In genomic region chr7:144842377-144842851, GRCh38 we compare ENCODE assay signal across 8 cellular contexts. TPM values are rescaled to one million over a fixed set of nuclear protein-coding genes. Genes with fewer than 3 reads are reported as not detected.
A peak's percentile ranks its signal among the peaks of the same experiment; 100 is the strongest.
DNase-seq lines count a peak whose midpoint lies in the region; ATAC-seq, FAIRE-seq and TF ChIP-seq lines count a peak whose summit lies in the region.

No MANE protein-coding gene starts in this region.

- peak; percentile 88 for FAIRE-seq in H54 (lab: Jason Lieb, UNC)

- peak overlapping the region; percentile 11; the same call in 1 of the 2 replicates for H2AFZ ChIP-seq in MM.1S (ENCODE audit: low read length)

- no peaks in the 10 kb centered on the region for H3K79me2 ChIP-seq in MM.1S (ENCODE audit: low read length)

- in situ Hi-C loops in ACHN (cut with HindIII; ENCODE audit: low pct_ligation_motif_present, low pct_unique_long_range_greater_than_20kb, low sequenced_read_pairs), result no loop called here

- H3K9me3 ChIP-seq in MM.1S (replicated peaks; ENCODE audit: insufficient read depth, low read length), result no peaks in the 10 kb centered on the region

- no peaks in the 10 kb centered on the region for H3K9me2 ChIP-seq in MM.1S (replicated peaks; ENCODE audit: insufficient read depth, low read length)

- H3K27ac ChIP-seq in MM.1S (ENCODE audit: low read length) (no peak overlapping the region), caudate nucleus (ENCODE audit: low read depth, low read length) (peak overlapping the region; percentile 44)

- H3K9ac ChIP-seq in MM.1S (ENCODE audit: low read length), result no peak overlapping the region

- H3K4me2 ChIP-seq in MM.1S (ENCODE audit: low read depth, low read length), result peak overlapping the region; percentile 1; the same call in 1 of the 2 replicates

- no peak for TF ChIP-seq CTCF in MM.1S (IDR thresholded peaks at IDR 0.05; ENCODE audit: low read length)

- DNase-seq in H54 (ENCODE audit: insufficient read length, low spot score), result no peak
- peak; percentile 27 for DNase-seq in MM.1S
- peak in 2 of 61 donors; percentile 1 to 13 for DNase-seq in caudate nucleus (lab: John Stamatoyannopoulos, UW)
- peak; percentile 55 for DNase-seq in mucosa of gallbladder (ENCODE audit: low spot score)
- no peak for DNase-seq in erythroblast (lab: John Stamatoyannopoulos, UW)
- no peak for DNase-seq in AG08395 (ENCODE audit: low spot score)
- DNase-seq in ACHN, result no peak

- no peak for TF ChIP-seq POLR2A in H54 (IDR thresholded peaks at IDR 0.05; ENCODE audit: low read depth, low read length)
- TF ChIP-seq POLR2A in erythroblast (IDR thresholded peaks at IDR 0.05; ENCODE audit: low read length), result no peak

- H4K20me1 ChIP-seq in MM.1S (ENCODE audit: insufficient read depth, low read length), result no peaks in the 10 kb centered on the region

- H3F3A ChIP-seq in MM.1S (ENCODE audit: insufficient read depth, low read length), result no peaks in the 10 kb centered on the region

- no peaks in the 10 kb centered on the region for H3K27me3 ChIP-seq in MM.1S (replicated peaks; ENCODE audit: insufficient read depth, low read length)

- H3K4me1 ChIP-seq in MM.1S (ENCODE audit: low read length), result no peaks in the 10 kb centered on the region

- H3K4me3 ChIP-seq in MM.1S (ENCODE audit: low read length), result no peak overlapping the region

- ATAC-seq in GM18519 (IDR thresholded peaks at IDR 0.05; ENCODE audit: low FRiP score, unreplicated experiment), result peak; percentile 69

- no peaks in the 10 kb centered on the region for H3K36me3 ChIP-seq in MM.1S (replicated peaks; ENCODE audit: insufficient read depth, low read length)

RNA-seq across cellular contexts. Expression of gene TPK1, which starts 6.6 kb away (rescaled TPM):
- 4.7 TPM for total RNA-seq in mucosa of gallbladder

Comparison
In these comparisons a context has a peak if more than half of its experiments do, and no peak if none do; other contexts are left out.
1. DNase-seq: peak in MM.1S (single experiment) and mucosa of gallbladder (single experiment); none in H54 (single experiment), erythroblast (0 of 2), AG08395 (single experiment) and ACHN (single experiment).